19 cellular contexts compared by ENCODE assay signal in the genomic region with DNA sequence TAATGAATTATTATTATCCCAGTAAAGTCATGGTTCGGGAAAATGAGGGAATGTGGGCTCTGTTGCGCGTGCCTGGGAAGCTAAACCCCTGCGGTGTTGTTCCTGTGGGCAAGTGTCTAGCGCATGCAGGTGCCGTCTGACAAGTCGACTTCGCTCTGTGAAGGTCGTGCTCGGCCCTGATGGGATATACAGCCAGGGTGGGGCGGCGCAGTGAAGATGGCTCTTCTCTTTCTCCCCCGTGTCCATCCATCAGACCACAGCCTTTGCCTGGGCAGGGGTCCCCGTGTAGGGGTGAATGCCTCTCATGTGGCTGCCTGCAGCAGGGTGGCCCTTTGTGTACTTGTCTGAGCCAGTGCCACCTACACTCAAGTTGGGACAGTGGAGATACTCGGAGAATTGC. TPM values are rescaled to one million over a fixed set of nuclear protein-coding genes. Genes with fewer than 3 reads are reported as not detected.
DNase-seq lines count a peak whose midpoint lies in the region; TF ChIP-seq lines count a peak whose summit lies in the region.
"Had no signal": no experiment of that assay in that cellular context is flagged by ENCODE, and none has a peak within 500 bp of the region (broad histone marks: within the 10 kb centered on the region; RNA-seq: fewer than 3 reads in every experiment).

No MANE protein-coding gene starts in this region.

- H3K27ac ChIP-seq in RWPE1 (0 out of 2 replicates have a peak overlapping the region, but pooled peaks have one; percentile 6), spleen (no peak overlapping the region)

- H3K27me3 ChIP-seq in H7 (ENCODE audit: control insufficient read depth, insufficient read depth, low read length) (no peaks in the 10 kb centered on the region), spleen (replicated peaks in 1 of 7) (no peaks in the 10 kb centered on the region)

- CTCF ChIA-PET in RWPE1 (lab: Yijun Ruan, JAX): no interaction called here

- WGBS in spleen, 5 donors: 93 to 97% (median 95%) methylated on average over 13 to 15 of the region's 15 CpGs

- POLR2A ChIA-PET in RWPE1 (lab: Yijun Ruan, JAX; ENCODE audit: low non-redundant PET): no interaction called here

- TF ChIP-seq CTCF in RWPE1 (conservative IDR thresholded peaks at IDR 0.05; ENCODE audit: low read depth) (no peak), spleen (IDR thresholded peaks at IDR 0.05 in 8 of 11, conservative IDR thresholded peaks at IDR 0.05 in 3 of 11) (no peak)

- no peak overlapping the region for H3K4me3 ChIP-seq in H7 (ENCODE audit: insufficient read depth, low read depth, low read length)
- no peak overlapping the region for H3K4me3 ChIP-seq in spleen
- H3K4me3 ChIP-seq: GM12878 had no signal

- H3K36me3 ChIP-seq in H7 (replicated peaks; ENCODE audit: control insufficient read depth, insufficient read depth, low read length) (peaks cover 32% of the 10 kb centered on the region), spleen (peaks cover 0 to 96% (median 0%) of the 10 kb centered on the region in 6 donors)

- H3K9me3 ChIP-seq in spleen: no peaks in the 10 kb centered on the region

- DNase-seq in H7 (peak; percentile 20), RWPE1 (ENCODE audit: low spot score) (no peak), spleen (peak; percentile 56), NCI-H2227 (lab: John Stamatoyannopoulos, UW; ENCODE audit: unreplicated experiment) (no peak), SKM-1 treated with dmso at 0.1 percent for 144 hours (lab: John Stamatoyannopoulos, UW; ENCODE audit: unreplicated experiment) (no peak)
- no peak for DNase-seq in activated CD4-positive, CD25-positive, alpha-beta regulatory T cell (lab: John Stamatoyannopoulos, UW)
- DNase-seq: C1 segment of cervical spinal cord; CD4-positive, CD25-positive, alpha-beta regulatory T cell; CD8-positive, alpha-beta T cell; DMS 273 treated with DMSO at 0.1 percent for 48 hours; DMS79; EL; GDM1; GOT3; HCEC 1CT had no signal

- TF ChIP-seq POLR2A in spleen (IDR thresholded peaks at IDR 0.05): no peak

- H3K4me1 ChIP-seq in spleen: no peaks in the 10 kb centered on the region

- intact Hi-C loops in spleen (cut with DNase I; ENCODE audit: low total_unique reads): no loop called here

RNA-seq across cellular contexts. Expression of a gene that starts 12.8 kb away (rescaled TPM):
- total RNA-seq in H7 (2014; rRNA removed; shearing (Covaris generic)): 72.9 and 76.2 TPM in 2 replicates
- 10 to 100 TPM; 43.1 to 59.6 (median 49.8) TPM for total RNA-seq in spleen
- 10 to 100 TPM; 23.7 to 32.4 (median 25.0) TPM for polyA plus RNA-seq in spleen

RNA-seq across cellular contexts. Expression of a gene that starts 26.0 kb away (rescaled TPM):
- 38.8 and 42.9 TPM in 2 replicates for total RNA-seq in H7 (2014; rRNA removed; shearing (Covaris generic))
- total RNA-seq in spleen: 1 to 10 TPM; 1.3 to 5.2 (median 3.2) TPM
- 1 to 10 TPM; 1.3 to 4.9 (median 2.8) TPM for polyA plus RNA-seq in spleen

RNA-seq across cellular contexts. Expression of a gene that starts 54.9 kb away (rescaled TPM):
- total RNA-seq in H7 (2014; rRNA removed; shearing (Covaris generic)): 21.8 and 24.0 TPM in 2 replicates
- total RNA-seq in spleen: 10 to 100 TPM; 32.5 to 51.9 (median 34.7) TPM
- polyA plus RNA-seq in spleen: 10 to 100 TPM; 13.8 to 21.4 (median 15.2) TPM

RNA-seq across cellular contexts. Expression of a gene that starts 59.6 kb away (rescaled TPM):
- total RNA-seq in H7 (2014; rRNA removed; shearing (Covaris generic)): 0.07 TPM in 1 of 2 replicates, not detected in the other
- under 1 TPM in 1 of 7 donors, not detected in 6; 0.06 TPM for total RNA-seq in spleen
- polyA plus RNA-seq in spleen: under 1 TPM in 2 of 3 donors, not detected in 1; 0.02 TPM
- total RNA-seq: A172; A673; CD4-positive, CD25-positive, alpha-beta regulatory T cell; CD8-positive, alpha-beta T cell; GM12878 had no signal
- polyA plus RNA-seq: BJ had no signal

Comparison
In these comparisons a context has a peak if more than half of its experiments do, and no peak if none do; other contexts are left out.
1. DNase-seq: peak in H7 (single experiment) and spleen (single experiment); none in RWPE1 (single experiment), NCI-H2227 (single experiment), activated CD4-positive, CD25-positive, alpha-beta regulatory T cell (0 of 4) and SKM-1 treated with dmso at 0.1 percent for 144 hours (single experiment).